Comparison of ENCODE assay signal across 1 cellular context in genomic region chr3:197495499-197495898, GRCh38.
A peak's percentile ranks its signal among the peaks of the same experiment; 100 is the strongest.
TF ChIP-seq lines count a peak whose summit lies in the region.

No MANE protein-coding gene starts in this region.

TF ChIP-seq in GM12878, 131 proteins besides CTCF, POLR2A, EP300 and RAD21:
- peak; percentile 11 for TF ChIP-seq CUX1 (IDR thresholded peaks at IDR 0.05; ENCODE audit: insufficient replicate concordance, low read depth, low read length)
- no peak for TF ChIP-seq CREM (IDR thresholded peaks at IDR 0.05; ENCODE audit: low read depth)
- TF ChIP-seq, protein P1, sequence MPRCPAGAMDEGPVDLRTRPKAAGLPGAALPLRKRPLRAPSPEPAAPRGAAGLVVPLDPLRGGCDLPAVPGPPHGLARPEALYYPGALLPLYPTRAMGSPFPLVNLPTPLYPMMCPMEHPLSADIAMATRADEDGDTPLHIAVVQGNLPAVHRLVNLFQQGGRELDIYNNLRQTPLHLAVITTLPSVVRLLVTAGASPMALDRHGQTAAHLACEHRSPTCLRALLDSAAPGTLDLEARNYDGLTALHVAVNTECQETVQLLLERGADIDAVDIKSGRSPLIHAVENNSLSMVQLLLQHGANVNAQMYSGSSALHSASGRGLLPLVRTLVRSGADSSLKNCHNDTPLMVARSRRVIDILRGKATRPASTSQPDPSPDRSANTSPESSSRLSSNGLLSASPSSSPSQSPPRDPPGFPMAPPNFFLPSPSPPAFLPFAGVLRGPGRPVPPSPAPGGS (IDR thresholded peaks at IDR 0.05; ENCODE audit: borderline replicate concordance, insufficient read depth, low read depth, low read length, poor library complexity, severe bottlenecking) = peak; percentile 33
- TF ChIP-seq ZBTB40 (IDR thresholded peaks at IDR 0.05; ENCODE audit: borderline replicate concordance) = no peak
- TF ChIP-seq MEF2B (IDR thresholded peaks at IDR 0.05; ENCODE audit: partially characterized antibody, poor library complexity, severe bottlenecking) = peak; percentile 87
- peak; percentile 55 for TF ChIP-seq JUNB (IDR thresholded peaks at IDR 0.05)
- peak; percentile 80 for TF ChIP-seq RUNX3 (IDR thresholded peaks at IDR 0.05; ENCODE audit: low read length)
- no peak for TF ChIP-seq SIX5 (IDR thresholded peaks at IDR 0.05; ENCODE audit: low read depth, low read length, severe bottlenecking)
- no peak for TF ChIP-seq CREB1 (IDR thresholded peaks at IDR 0.05; ENCODE audit: low read depth)
- peak in 1 of 2 experiments; percentile 10; a peak in 1 of 3 replicates for TF ChIP-seq EGR1 (IDR thresholded peaks at IDR 0.05; ENCODE audit: borderline replicate concordance in 1 of 2, low read depth in 2 of 2, low read length in 2 of 2)
- 0 out of 2 replicates have a peak, but pooled peaks have one; percentile 29 for TF ChIP-seq MEF2A (IDR thresholded peaks at IDR 0.05; ENCODE audit: insufficient read depth, low read depth, low read length)
- no peak for TF ChIP-seq FOXM1 (IDR thresholded peaks at IDR 0.05; ENCODE audit: low read depth, low read length)
- TF ChIP-seq TCF3 (IDR thresholded peaks at IDR 0.05; ENCODE audit: borderline replicate concordance, insufficient read depth, low read depth, low read length) = no peak
- no peak for TF ChIP-seq NFYA (IDR thresholded peaks at IDR 0.05; ENCODE audit: borderline replicate concordance, low read depth, low read length)
- peak; percentile 33; the same call in 1 of the 2 replicates for TF ChIP-seq BCL11A (IDR thresholded peaks at IDR 0.05; ENCODE audit: low read depth, low read length)
- TF ChIP-seq, protein P2, sequence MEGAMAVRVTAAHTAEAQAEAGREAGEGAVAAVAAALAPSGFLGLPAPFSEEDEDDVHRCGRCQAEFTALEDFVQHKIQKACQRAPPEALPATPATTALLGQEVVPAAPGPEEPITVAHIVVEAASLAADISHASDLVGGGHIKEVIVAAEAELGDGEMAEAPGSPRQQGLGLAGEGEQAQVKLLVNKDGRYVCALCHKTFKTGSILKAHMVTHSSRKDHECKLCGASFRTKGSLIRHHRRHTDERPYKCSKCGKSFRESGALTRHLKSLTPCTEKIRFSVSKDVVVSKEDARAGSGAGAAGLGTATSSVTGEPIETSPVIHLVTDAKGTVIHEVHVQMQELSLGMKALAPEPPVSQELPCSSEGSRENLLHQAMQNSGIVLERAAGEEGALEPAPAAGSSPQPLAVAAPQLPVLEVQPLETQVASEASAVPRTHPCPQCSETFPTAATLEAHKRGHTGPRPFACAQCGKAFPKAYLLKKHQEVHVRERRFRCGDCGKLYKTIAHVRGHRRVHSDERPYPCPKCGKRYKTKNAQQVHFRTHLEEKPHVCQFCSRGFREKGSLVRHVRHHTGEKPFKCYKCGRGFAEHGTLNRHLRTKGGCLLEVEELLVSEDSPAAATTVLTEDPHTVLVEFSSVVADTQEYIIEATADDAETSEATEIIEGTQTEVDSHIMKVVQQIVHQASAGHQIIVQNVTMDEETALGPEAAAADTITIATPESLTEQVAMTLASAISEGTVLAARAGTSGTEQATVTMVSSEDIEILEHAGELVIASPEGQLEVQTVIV (IDR thresholded peaks at IDR 0.05; ENCODE audit: borderline replicate concordance, partially characterized antibody) = no peak
- TF ChIP-seq HSF1 (IDR thresholded peaks at IDR 0.05; ENCODE audit: low read depth, low read length) = no peak
- TF ChIP-seq TCF12 (IDR thresholded peaks at IDR 0.05; ENCODE audit: low read depth, low read length) = 0 out of 2 replicates have a peak, but pooled peaks have one; percentile 27
- no peak for TF ChIP-seq IKZF1 (conservative IDR thresholded peaks at IDR 0.05)
- 0 out of 2 replicates have a peak, but pooled peaks have one; percentile 27 for TF ChIP-seq EED (IDR thresholded peaks at IDR 0.05; ENCODE audit: low read depth)
- TF ChIP-seq ETV6 (conservative IDR thresholded peaks at IDR 0.05 in 1 of 2, IDR thresholded peaks at IDR 0.05 in 1 of 2; ENCODE audit: borderline replicate concordance in 1 of 2, low read depth in 1 of 2) = peak in 1 of 2 experiments; percentile 26; a peak in 1 of 4 replicates
